Comparison of ENCODE assay signal across 8 cellular contexts in the genomic region with DNA sequence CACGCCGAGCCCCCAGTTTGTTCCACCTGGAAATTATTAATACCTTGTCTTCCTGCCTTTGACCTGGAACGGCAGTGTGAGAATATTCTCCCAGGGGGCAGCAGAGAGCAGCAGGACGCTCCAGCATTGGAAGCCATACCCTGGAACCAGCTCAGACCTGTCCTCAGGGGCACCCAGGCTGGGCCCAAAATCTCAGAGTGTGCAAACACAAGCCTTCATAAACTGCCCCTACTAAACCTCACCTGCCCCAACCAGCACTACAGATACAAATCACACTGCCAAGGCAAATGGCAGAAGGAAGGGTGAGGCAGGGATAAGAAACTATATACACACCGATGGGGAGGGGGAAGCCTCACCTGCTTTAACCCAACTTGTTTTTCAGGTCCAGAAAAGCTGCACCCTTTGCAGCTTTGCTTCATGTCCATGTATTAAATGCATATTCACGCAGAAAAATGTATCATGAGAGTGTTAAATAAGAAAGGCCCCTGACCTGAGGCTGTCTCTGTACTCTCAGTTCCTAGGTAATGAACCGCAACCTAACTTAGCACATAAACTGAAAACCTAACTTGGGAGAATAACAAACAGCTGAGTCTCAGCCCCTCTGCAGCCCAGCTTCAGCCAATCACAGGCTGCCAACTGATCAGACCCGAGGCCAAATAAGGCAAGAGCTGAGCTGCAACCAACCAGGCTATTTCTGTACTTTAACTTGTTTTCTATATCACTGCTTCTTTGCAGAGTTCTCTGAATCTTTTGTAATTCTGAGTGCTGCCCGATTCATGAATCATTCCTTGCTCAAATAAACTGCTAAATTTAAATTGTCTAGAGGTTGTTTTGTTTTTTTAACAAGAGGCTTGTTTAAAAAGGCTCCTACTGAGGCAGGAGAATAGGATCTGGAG.
A peak's percentile ranks its signal among the peaks of the same experiment; 100 is the strongest.
DNase-seq lines count a peak whose midpoint lies in the region; ATAC-seq and TF ChIP-seq lines count a peak whose summit lies in the region.

No MANE protein-coding gene starts in this region.

- peak overlapping the region in 2 of 4 donors; percentile 74 to 78 for H3K4me3 Mint-ChIP-seq in IgD-negative memory B cell

- H3K4me3 ChIP-seq in heart left ventricle = no peak overlapping the region

- no peaks in the 10 kb centered on the region for H3K27me3 Mint-ChIP-seq in IgD-negative memory B cell

- H3K9me3 ChIP-seq in heart left ventricle = no peaks in the 10 kb centered on the region

- ATAC-seq in GM21737 (IDR thresholded peaks at IDR 0.05; ENCODE audit: unreplicated experiment) (peak; percentile 83), heart left ventricle (peak; percentile 53 to 89 (median 82)), sciatic nerve (peak; percentile 87)

- no peak overlapping the region for H3K27ac ChIP-seq in heart left ventricle

- H3K27ac Mint-ChIP-seq in IgD-negative memory B cell = peak overlapping the region in 2 of 3 donors; percentile 9 to 13

- 56 to 63% (median 58%) methylated on average over 9 of the region's 9 CpGs for WGBS in heart left ventricle, 4 donors

- H3K4me1 Mint-ChIP-seq in IgD-negative memory B cell = peaks cover 10 to 22% (median 16%) of the 10 kb centered on the region in 3 donors

- intact Hi-C loops in heart left ventricle (cut with DNase I) (loop anchor here in 8 of 10 donors (2.0 to 10.0 kb wide), 5 partner anchors 163 to 205 kb away; a partner anchor contains a TSS), sciatic nerve (cut with DNase I) (no loop called here)

- H3K27me3 ChIP-seq in heart left ventricle = no peaks in the 10 kb centered on the region

- DNase-seq in G401 (ENCODE audit: low spot score) = peak; percentile 53
- peak; percentile 57 for DNase-seq in RPMI8226
- DNase-seq in activated effector memory CD4-positive, alpha-beta T cell treated with Interleukin-2 at 50 U/mL for 16 hours = peak; percentile 37
- DNase-seq in heart left ventricle = peak; percentile 40 to 70 (median 53)
- peak; percentile 75 for DNase-seq in sciatic nerve (ENCODE audit: low spot score)
- no peak for DNase-seq in cerebellar nuclear complex (lab: John Stamatoyannopoulos, UW)

- H3K36me3 ChIP-seq in heart left ventricle = no peaks in the 10 kb centered on the region

- H3K4me1 ChIP-seq in heart left ventricle = peaks cover 0 to 7% (median 1%) of the 10 kb centered on the region in 12 donors

- H3K9me3 Mint-ChIP-seq in IgD-negative memory B cell = no peaks in the 10 kb centered on the region

- H3K36me3 Mint-ChIP-seq in IgD-negative memory B cell = no peaks in the 10 kb centered on the region

- in situ Hi-C loops in G401 (cut with HindIII; ENCODE audit: low sequenced_read_pairs) = no loop called here

- peak; percentile 58 to 86 (median 73) for TF ChIP-seq CTCF in heart left ventricle (IDR thresholded peaks at IDR 0.05)

- TF ChIP-seq POLR2A in heart left ventricle (IDR thresholded peaks at IDR 0.05) = no peak

Comparison
In these comparisons a context has a peak if more than half of its experiments do, and no peak if none do; other contexts are left out.
1. DNase-seq: peak in G401 (single experiment), RPMI8226 (single experiment), activated effector memory CD4-positive, alpha-beta T cell treated with Interleukin-2 at 50 U/mL for 16 hours (single experiment), heart left ventricle (5 of 5) and sciatic nerve (single experiment); none in cerebellar nuclear complex (0 of 2).
2. Peak in every context shown above with its lines, with median percentiles within 50 percentile points of each other: ATAC-seq.